Comparison of ENCODE assay signal across 1 cellular context in the genomic region with DNA sequence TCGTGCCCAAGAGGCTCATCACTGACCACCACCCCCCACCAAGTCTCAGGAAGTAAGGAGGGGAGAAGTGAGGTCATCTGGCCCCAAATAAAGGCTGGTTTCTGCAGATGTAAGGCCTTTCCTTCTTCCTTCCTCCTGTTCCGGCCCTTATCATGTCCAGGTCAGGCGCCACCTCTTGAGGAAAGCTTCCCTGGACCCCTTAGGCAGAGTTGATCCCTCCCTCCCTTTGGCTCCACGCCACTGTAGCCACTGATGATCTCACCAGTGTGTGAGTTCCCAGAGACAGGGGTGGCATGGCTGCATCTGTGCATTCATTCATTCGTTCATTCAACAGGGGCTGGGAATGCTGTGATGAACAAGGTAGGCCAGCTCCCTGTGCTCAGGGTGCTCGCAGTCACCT.
TF ChIP-seq lines count a peak whose summit lies in the region.

No MANE protein-coding gene starts in this region.

TF ChIP-seq in SK-N-SH treated with all-trans-retinoic acid at 6 μM for 48 hours, 23 proteins besides CTCF, POLR2A, EP300 and RAD21 (continued from another document):
- TF ChIP-seq, protein P1, sequence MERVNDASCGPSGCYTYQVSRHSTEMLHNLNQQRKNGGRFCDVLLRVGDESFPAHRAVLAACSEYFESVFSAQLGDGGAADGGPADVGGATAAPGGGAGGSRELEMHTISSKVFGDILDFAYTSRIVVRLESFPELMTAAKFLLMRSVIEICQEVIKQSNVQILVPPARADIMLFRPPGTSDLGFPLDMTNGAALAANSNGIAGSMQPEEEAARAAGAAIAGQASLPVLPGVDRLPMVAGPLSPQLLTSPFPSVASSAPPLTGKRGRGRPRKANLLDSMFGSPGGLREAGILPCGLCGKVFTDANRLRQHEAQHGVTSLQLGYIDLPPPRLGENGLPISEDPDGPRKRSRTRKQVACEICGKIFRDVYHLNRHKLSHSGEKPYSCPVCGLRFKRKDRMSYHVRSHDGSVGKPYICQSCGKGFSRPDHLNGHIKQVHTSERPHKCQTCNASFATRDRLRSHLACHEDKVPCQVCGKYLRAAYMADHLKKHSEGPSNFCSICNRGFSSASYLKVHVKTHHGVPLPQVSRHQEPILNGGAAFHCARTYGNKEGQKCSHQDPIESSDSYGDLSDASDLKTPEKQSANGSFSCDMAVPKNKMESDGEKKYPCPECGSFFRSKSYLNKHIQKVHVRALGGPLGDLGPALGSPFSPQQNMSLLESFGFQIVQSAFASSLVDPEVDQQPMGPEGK (CRISPR knock-in tag; IDR thresholded peaks at IDR 0.05; ENCODE audit: borderline replicate concordance) = no peak
- no peak for TF ChIP-seq CSRNP3 (CRISPR knock-in tag; IDR thresholded peaks at IDR 0.05)
- TF ChIP-seq, protein P2, sequence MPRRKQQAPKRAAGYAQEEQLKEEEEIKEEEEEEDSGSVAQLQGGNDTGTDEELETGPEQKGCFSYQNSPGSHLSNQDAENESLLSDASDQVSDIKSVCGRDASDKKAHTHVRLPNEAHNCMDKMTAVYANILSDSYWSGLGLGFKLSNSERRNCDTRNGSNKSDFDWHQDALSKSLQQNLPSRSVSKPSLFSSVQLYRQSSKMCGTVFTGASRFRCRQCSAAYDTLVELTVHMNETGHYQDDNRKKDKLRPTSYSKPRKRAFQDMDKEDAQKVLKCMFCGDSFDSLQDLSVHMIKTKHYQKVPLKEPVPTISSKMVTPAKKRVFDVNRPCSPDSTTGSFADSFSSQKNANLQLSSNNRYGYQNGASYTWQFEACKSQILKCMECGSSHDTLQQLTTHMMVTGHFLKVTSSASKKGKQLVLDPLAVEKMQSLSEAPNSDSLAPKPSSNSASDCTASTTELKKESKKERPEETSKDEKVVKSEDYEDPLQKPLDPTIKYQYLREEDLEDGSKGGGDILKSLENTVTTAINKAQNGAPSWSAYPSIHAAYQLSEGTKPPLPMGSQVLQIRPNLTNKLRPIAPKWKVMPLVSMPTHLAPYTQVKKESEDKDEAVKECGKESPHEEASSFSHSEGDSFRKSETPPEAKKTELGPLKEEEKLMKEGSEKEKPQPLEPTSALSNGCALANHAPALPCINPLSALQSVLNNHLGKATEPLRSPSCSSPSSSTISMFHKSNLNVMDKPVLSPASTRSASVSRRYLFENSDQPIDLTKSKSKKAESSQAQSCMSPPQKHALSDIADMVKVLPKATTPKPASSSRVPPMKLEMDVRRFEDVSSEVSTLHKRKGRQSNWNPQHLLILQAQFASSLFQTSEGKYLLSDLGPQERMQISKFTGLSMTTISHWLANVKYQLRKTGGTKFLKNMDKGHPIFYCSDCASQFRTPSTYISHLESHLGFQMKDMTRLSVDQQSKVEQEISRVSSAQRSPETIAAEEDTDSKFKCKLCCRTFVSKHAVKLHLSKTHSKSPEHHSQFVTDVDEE (CRISPR knock-in tag; IDR thresholded peaks at IDR 0.05) = no peak
- no peak for TF ChIP-seq TCF4 (CRISPR knock-in tag; IDR thresholded peaks at IDR 0.05; ENCODE audit: borderline replicate concordance)
- TF ChIP-seq, protein P3, sequence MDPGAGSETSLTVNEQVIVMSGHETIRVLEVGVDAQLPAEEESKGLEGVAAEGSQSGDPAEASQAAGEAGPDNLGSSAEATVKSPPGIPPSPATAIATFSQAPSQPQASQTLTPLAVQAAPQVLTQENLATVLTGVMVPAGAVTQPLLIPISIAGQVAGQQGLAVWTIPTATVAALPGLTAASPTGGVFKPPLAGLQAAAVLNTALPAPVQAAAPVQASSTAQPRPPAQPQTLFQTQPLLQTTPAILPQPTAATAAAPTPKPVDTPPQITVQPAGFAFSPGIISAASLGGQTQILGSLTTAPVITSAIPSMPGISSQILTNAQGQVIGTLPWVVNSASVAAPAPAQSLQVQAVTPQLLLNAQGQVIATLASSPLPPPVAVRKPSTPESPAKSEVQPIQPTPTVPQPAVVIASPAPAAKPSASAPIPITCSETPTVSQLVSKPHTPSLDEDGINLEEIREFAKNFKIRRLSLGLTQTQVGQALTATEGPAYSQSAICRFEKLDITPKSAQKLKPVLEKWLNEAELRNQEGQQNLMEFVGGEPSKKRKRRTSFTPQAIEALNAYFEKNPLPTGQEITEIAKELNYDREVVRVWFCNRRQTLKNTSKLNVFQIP (CRISPR knock-in tag; IDR thresholded peaks at IDR 0.05; ENCODE audit: borderline replicate concordance, low read depth) = no peak
- no peak for TF ChIP-seq ZFP30 (CRISPR knock-in tag; IDR thresholded peaks at IDR 0.05)
- TF ChIP-seq ZNF8 (CRISPR knock-in tag; IDR thresholded peaks at IDR 0.05) = no peak
- no peak for TF ChIP-seq ZFP3 (CRISPR knock-in tag; IDR thresholded peaks at IDR 0.05)
TF ChIP-seq in SK-N-SH treated with all-trans-retinoic acid at 6 μM for 48 hours: peak in this region for 0.
